Comparison of ENCODE assay signal across 41 cellular contexts in genomic region chr16:50640919-50641817, GRCh38. TPM values are rescaled to one million over a fixed set of nuclear protein-coding genes. Genes with fewer than 3 reads are reported as not detected.
"Had no signal": no experiment of that assay in that cellular context is flagged by ENCODE, and none has a peak within 500 bp of the region (broad histone marks: within the 10 kb centered on the region; RNA-seq: fewer than 3 reads in every experiment).

No MANE protein-coding gene starts in this region.

- H3K27me3 ChIP-seq: adrenal gland, body of pancreas, brain microvascular endothelial cell, cardiac muscle cell had no signal

- H3K27ac ChIP-seq: adrenal gland, body of pancreas, brain microvascular endothelial cell, cardiac muscle cell, WERI-Rb-1 had no signal

- H3K4me1 ChIP-seq: body of pancreas had no signal

- ATAC-seq: activated CD4-positive, alpha-beta T cell treated with anti-CD3 and anti-CD28 coated beads for 36 hours; activated CD4-positive, CD25-positive, alpha-beta regulatory T cell treated with anti-CD3 and anti-CD28 coated beads, Interleukin-2, amount 50 U/mL, for 24 hours; activated CD8-positive, alpha-beta T cell treated with anti-CD3 and anti-CD28 coated beads for 36 hours; activated T-cell treated with anti-CD3 and anti-CD28 coated beads, Interleukin-2, amount 50 U/mL, for 4 hours; body of pancreas; WTC11 had no signal

- H3K36me3 Mint-ChIP-seq: activated naive CD4-positive, alpha-beta T cell treated with anti-CD3 and anti-CD28 coated beads, Interleukin-2, amount 50 U/mL, for 72 hours; activated naive CD8-positive, alpha-beta T cell treated with anti-CD3 and anti-CD28 coated beads for 36 hours; WTC11 had no signal

- H3K4me1 Mint-ChIP-seq: central memory CD8-positive, alpha-beta T cell had no signal

- H3K9me3 ChIP-seq: adrenal gland, body of pancreas had no signal

- H3K4me3 ChIP-seq: adrenal gland, body of pancreas, cardiac muscle cell had no signal

- H3K36me3 ChIP-seq: adrenal gland, brain microvascular endothelial cell, cardiac muscle cell, WERI-Rb-1 had no signal

- DNase-seq: activated CD4-positive, alpha-beta T cell treated with anti-CD3 and anti-CD28 coated beads for 1 hour; activated CD4-positive, alpha-beta T cell treated with anti-CD3 and anti-CD28 coated beads for 36 hours; activated CD4-positive, alpha-beta T cell treated with anti-CD3 and anti-CD28 coated beads for 48 hours; activated CD4-positive, alpha-beta T cell treated with anti-CD3 and anti-CD28 coated beads, Interleukin-2, amount 10 ng/mL, durations not matched to agents 7 days and 5 days; activated CD4-positive, alpha-beta T cell treated with anti-CD3 and anti-CD28 coated beads, Interleukin-2, amount 50 U/mL, for 48 hours; activated CD4-positive, CD25-positive, alpha-beta regulatory T cell; activated CD8-positive, alpha-beta memory T cell treated with anti-CD3 and anti-CD28 coated beads, Interleukin-2, amount 50 U/mL, for 4 hours; activated CD8-positive, alpha-beta T cell treated with anti-CD3 and anti-CD28 coated beads for 36 hours; activated effector memory CD4-positive, alpha-beta T cell treated with Interleukin-2 at 50 U/mL for 16 hours; activated gamma-delta T cell; activated naive CD4-positive, alpha-beta T cell treated with anti-CD3 and anti-CD28 coated beads for 36 hours; activated naive CD4-positive, alpha-beta T cell treated with anti-CD3 and anti-CD28 coated beads, Interleukin-2, amount 50 U/mL, for 16 hours; activated naive CD8-positive, alpha-beta T cell treated with anti-CD3 and anti-CD28 coated beads for 36 hours; activated T-cell treated with anti-CD3 and anti-CD28 coated beads for 4 hours; activated T-cell treated with anti-CD3 and anti-CD28 coated beads, Interleukin-2, amount 50 U/mL, for 1 hour; activated T-cell treated with anti-CD3 and anti-CD28 coated beads, Interleukin-2, amount 50 U/mL, for 4 hours; activated T-cell treated with anti-CD3 and anti-CD28 coated beads, Interleukin-2, amount 50 U/mL, for 72 hours; adrenal gland; amniotic stem cell; aorta; body of pancreas; brain microvascular endothelial cell; caudate nucleus; cerebellar nuclear complex; SW 1271; T-helper 1 cell; T-helper 2 cell; T-helper 9 cell; WERI-Rb-1 had no signal

- H3K4me3 Mint-ChIP-seq: activated CD4-positive, alpha-beta T cell treated with anti-CD3 and anti-CD28 coated beads for 36 hours; activated CD4-positive, alpha-beta T cell treated with anti-CD3 and anti-CD28 coated beads, Interleukin-2, amount 10 ng/mL, durations not matched to agents 7 days and 5 days; activated CD8-positive, alpha-beta T cell treated with anti-CD3 and anti-CD28 coated beads for 36 hours; activated naive CD4-positive, alpha-beta T cell treated with anti-CD3 and anti-CD28 coated beads for 36 hours; activated naive CD8-positive, alpha-beta T cell treated with anti-CD3 and anti-CD28 coated beads for 36 hours; activated T-cell treated with anti-CD3 and anti-CD28 coated beads, Interleukin-2, amount 50 U/mL, for 4 hours; activated T-cell treated with anti-CD3 and anti-CD28 coated beads, Interleukin-2, amount 50 U/mL, for 72 hours; activated T-helper 1 cell treated with anti-CD3 and anti-CD28 coated beads, Interleukin-12 subunit alpha, Interleukin-12 subunit beta, Interleukin-2, Interleukin-4 antibody, amounts not matched to agents 30 ng/mL and 10 ng/mL and 1 ng/mL, durations not matched to agents 14 hours and 24 hours and 36 hours; central memory CD8-positive, alpha-beta T cell; T-helper 1 cell treated with Interleukin-12 subunit alpha and Interleukin-12 subunit beta and Interleukin-4 antibody, amounts not matched to agents 30 μg/mL and 1 μg/mL, for 36 hours; T-helper 2 cell treated with Interferon-gamma antibody and Interleukin-4, amounts not matched to agents 5 μg/mL and 100 μg/mL, for 36 hours; WTC11 had no signal

- FAIRE-seq: astrocyte, bronchial epithelial cell, TTC549 had no signal

- H3K27ac Mint-ChIP-seq: activated CD4-positive, alpha-beta T cell treated with anti-CD3 and anti-CD28 coated beads for 36 hours; activated CD4-positive, alpha-beta T cell treated with anti-CD3 and anti-CD28 coated beads, Interleukin-2, amount 10 ng/mL, durations not matched to agents 7 days and 5 days; activated CD8-positive, alpha-beta T cell treated with anti-CD3 and anti-CD28 coated beads for 36 hours; activated naive CD4-positive, alpha-beta T cell treated with anti-CD3 and anti-CD28 coated beads for 36 hours; activated naive CD8-positive, alpha-beta T cell treated with anti-CD3 and anti-CD28 coated beads for 36 hours; activated T-cell treated with anti-CD3 and anti-CD28 coated beads, Interleukin-2, amount 50 U/mL, for 72 hours; activated T-helper 2 cell treated with anti-CD3 and anti-CD28 coated beads, Interferon-gamma antibody, Interleukin-2, Interleukin-4, amounts not matched to agents 10 μg/mL and 5 μg/mL and 100 μg/mL, durations not matched to agents 14 hours and 24 hours and 36 hours; T-helper 1 cell treated with Interleukin-12 subunit alpha and Interleukin-12 subunit beta and Interleukin-4 antibody, amounts not matched to agents 30 μg/mL and 1 μg/mL, for 36 hours; T-helper 2 cell treated with Interferon-gamma antibody and Interleukin-4, amounts not matched to agents 5 μg/mL and 100 μg/mL, for 36 hours; WTC11 had no signal

- H3K9me3 Mint-ChIP-seq: activated CD4-positive, alpha-beta T cell treated with anti-CD3 and anti-CD28 coated beads, Interleukin-2, amount 10 ng/mL, durations not matched to agents 7 days and 5 days; activated CD8-positive, alpha-beta T cell treated with anti-CD3 and anti-CD28 coated beads for 36 hours; activated naive CD4-positive, alpha-beta T cell treated with anti-CD3 and anti-CD28 coated beads for 36 hours; activated naive CD4-positive, alpha-beta T cell treated with anti-CD3 and anti-CD28 coated beads, Interleukin-2, amount 50 U/mL, for 72 hours; activated naive CD8-positive, alpha-beta T cell treated with anti-CD3 and anti-CD28 coated beads for 36 hours; activated T-cell treated with anti-CD3 and anti-CD28 coated beads, Interleukin-2, amount 50 U/mL, for 4 hours; activated T-cell treated with anti-CD3 and anti-CD28 coated beads, Interleukin-2, amount 50 U/mL, for 72 hours; activated T-helper 1 cell treated with anti-CD3 and anti-CD28 coated beads, Interleukin-12 subunit alpha, Interleukin-12 subunit beta, Interleukin-2, Interleukin-4 antibody, amounts not matched to agents 30 ng/mL and 10 ng/mL and 1 ng/mL, durations not matched to agents 14 hours and 24 hours and 36 hours; activated T-helper 2 cell treated with anti-CD3 and anti-CD28 coated beads, Interferon-gamma antibody, Interleukin-2, Interleukin-4, amounts not matched to agents 10 μg/mL and 5 μg/mL and 100 μg/mL, durations not matched to agents 14 hours and 24 hours and 36 hours; central memory CD8-positive, alpha-beta T cell; T-helper 1 cell treated with Interleukin-12 subunit alpha and Interleukin-12 subunit beta and Interleukin-4 antibody, amounts not matched to agents 30 μg/mL and 1 μg/mL, for 36 hours; T-helper 2 cell treated with Interferon-gamma antibody and Interleukin-4, amounts not matched to agents 5 μg/mL and 100 μg/mL, for 36 hours; WTC11 had no signal

- H3K27me3 Mint-ChIP-seq: activated CD4-positive, alpha-beta T cell treated with anti-CD3 and anti-CD28 coated beads for 36 hours; activated CD4-positive, alpha-beta T cell treated with anti-CD3 and anti-CD28 coated beads, Interleukin-2, amount 10 ng/mL, durations not matched to agents 7 days and 5 days; activated CD8-positive, alpha-beta T cell treated with anti-CD3 and anti-CD28 coated beads for 36 hours had no signal

RNA-seq across cellular contexts. Expression of gene SNX20, which starts 39.9 kb away (rescaled TPM):
- total RNA-seq: astrocyte, bronchial epithelial cell, cardiac muscle cell, WTC11 had no signal
- polyA plus RNA-seq: cardiac muscle cell had no signal

RNA-seq across cellular contexts. Expression of gene NOD2, which starts 52.2 kb away (rescaled TPM):
- total RNA-seq: astrocyte, cardiac muscle cell had no signal
